In the genomic region with DNA sequence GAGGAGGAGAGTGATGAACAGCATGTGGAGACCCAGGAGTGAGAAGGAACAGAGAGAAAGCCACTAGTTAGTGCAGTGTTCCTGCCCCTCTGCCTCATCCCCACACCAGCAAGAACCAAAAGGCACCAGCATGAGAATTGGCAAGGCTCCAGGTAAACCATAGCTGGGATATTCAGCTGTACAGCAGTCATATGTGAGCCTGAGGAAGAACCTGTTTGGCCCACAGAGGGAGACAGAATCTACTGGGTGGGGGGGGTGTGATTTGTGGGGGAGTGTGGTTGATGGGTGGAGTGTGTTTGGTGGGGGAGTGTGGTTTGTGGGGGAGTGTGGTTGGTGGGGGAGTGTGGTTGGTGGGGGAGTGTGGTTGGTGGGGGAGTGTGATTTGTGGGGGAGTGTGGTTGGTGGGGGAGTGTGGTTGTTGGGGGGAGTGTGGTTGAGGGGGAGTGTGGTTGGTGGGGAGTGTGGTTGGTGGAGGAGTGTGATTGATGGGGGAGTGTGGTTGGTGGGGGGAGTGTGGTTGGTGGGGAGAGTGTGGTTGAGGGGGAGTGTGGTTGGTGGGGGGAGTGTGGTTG, we compare ENCODE assay signal across 11 cellular contexts. TPM values are rescaled to one million over a fixed set of nuclear protein-coding genes. Genes with fewer than 3 reads are reported as not detected.
A peak's percentile ranks its signal among the peaks of the same experiment; 100 is the strongest.
DNase-seq lines count a peak whose midpoint lies in the region; ATAC-seq, FAIRE-seq and TF ChIP-seq lines count a peak whose summit lies in the region.
"Had no signal": no experiment of that assay in that cellular context is flagged by ENCODE, and none has a peak within 500 bp of the region (broad histone marks: within the 10 kb centered on the region; RNA-seq: fewer than 3 reads in every experiment).

No MANE protein-coding gene starts in this region.

- H3K9ac ChIP-seq in keratinocyte (ENCODE audit: control insufficient read depth, extremely low read depth, insufficient read depth, low read length), result peak overlapping the region; percentile 35

- TF ChIP-seq CTCF in keratinocyte (optimal IDR thresholded peaks at IDR 0.05 in 1 of 3, IDR thresholded peaks at IDR 0.05 in 1 of 3, conservative IDR thresholded peaks at IDR 0.05 in 1 of 3; ENCODE audit: extremely low read depth in 1 of 3, insufficient read depth in 2 of 3, low read length in 3 of 3) (peak in 1 of 3 experiments; percentile 40), psoas muscle (IDR thresholded peaks at IDR 0.05) (no peak)

- H3K27me3 Mint-ChIP-seq in CD4-positive, alpha-beta memory T cell, result no peaks in the 10 kb centered on the region
- H3K27me3 Mint-ChIP-seq: activated B cell treated with CpG ODN at 0.5 μM for 24 hours had no signal

- H2AFZ ChIP-seq in keratinocyte (ENCODE audit: control insufficient read depth, low read length), result no peak overlapping the region

- POLR2A ChIA-PET in CD4-positive, alpha-beta memory T cell (lab: Charles Lee; ENCODE audit: partially characterized antibody), result no interaction called here

- H3K4me1 Mint-ChIP-seq in CD4-positive, alpha-beta memory T cell, result peaks cover 34 to 70% (median 49%) of the 10 kb centered on the region in 4 donors

- peaks cover 21 to 32% of the 10 kb centered on the region in 2 donors for H3K36me3 Mint-ChIP-seq in CD4-positive, alpha-beta memory T cell

- FAIRE-seq in keratinocyte (lab: Jason Lieb, UNC), result peak; percentile 92
- FAIRE-seq: small intestine had no signal

- H3K4me3 Mint-ChIP-seq in CD4-positive, alpha-beta memory T cell, result peak overlapping the region in 2 of 8 donors; percentile 2 to 13
- H3K4me3 Mint-ChIP-seq: activated B cell treated with CpG ODN at 0.5 μM for 24 hours had no signal

- no peak overlapping the region for H3K27ac ChIP-seq in CD4-positive, alpha-beta memory T cell (ENCODE audit: low read depth, low read length)
- peak overlapping the region; percentile 76 for H3K27ac ChIP-seq in keratinocyte (ENCODE audit: control insufficient read depth, insufficient read depth, low read length)
- H3K27ac ChIP-seq in psoas muscle, result no peak overlapping the region

- H3K27ac Mint-ChIP-seq in CD4-positive, alpha-beta memory T cell, result peak overlapping the region; percentile 19 to 86 (median 68)
- H3K27ac Mint-ChIP-seq: activated B cell treated with CpG ODN at 0.5 μM for 24 hours had no signal

- DNase-seq in CD4-positive, alpha-beta memory T cell, result peak; percentile 30 to 70 (median 43)
- peak; percentile 34 for DNase-seq in HuH-7 (ENCODE audit: low spot score)
- peak; percentile 53 for DNase-seq in amniotic epithelial cell (ENCODE audit: low read depth)
- no peak for DNase-seq in keratinocyte (ENCODE audit: low read depth, low spot score)
- DNase-seq in psoas muscle, result no peak
- DNase-seq in NCI-H2107 (lab: John Stamatoyannopoulos, UW), result no peak
- no peak for DNase-seq in stimulated activated CD4-positive, alpha-beta T cell treated with anti-CD3 and anti-CD28 coated beads, Interleukin-2, amount 100 ng/mL, for 24 hours
- DNase-seq: activated B cell treated with CpG ODN at 0.5 μM for 24 hours, hippocampal formation, small intestine had no signal

- H3K9me3 Mint-ChIP-seq in CD4-positive, alpha-beta memory T cell, result peaks cover 0 to 7% (median 3%) of the 10 kb centered on the region in 8 donors
- H3K9me3 Mint-ChIP-seq: activated B cell treated with CpG ODN at 0.5 μM for 24 hours had no signal

- dilution Hi-C loops in keratinocyte (cut with MboI; ENCODE audit: extremely low pct_ligation_motif_present, low sequenced_read_pairs), result no loop called here

- no peaks in the 10 kb centered on the region for H4K20me1 ChIP-seq in keratinocyte (ENCODE audit: control insufficient read depth, extremely low read depth, insufficient read depth, low read length)

- CTCF ChIA-PET in CD4-positive, alpha-beta memory T cell (lab: Charles Lee; ENCODE audit: partially characterized antibody), result no interaction called here

- peaks cover 2% of the 10 kb centered on the region for H3K9me1 ChIP-seq in keratinocyte (ENCODE audit: control insufficient read depth, extremely low read depth, insufficient read depth, low read length)

- intact Hi-C loops in CD4-positive, alpha-beta memory T cell (cut with micrococcal nuclease), result no loop called here
- intact Hi-C loops in psoas muscle (cut with DNase I), result no loop called here

- no peak overlapping the region for H3K4me3 ChIP-seq in CD4-positive, alpha-beta memory T cell (ENCODE audit: low read length in 2 of 2)
- H3K4me3 ChIP-seq in keratinocyte (ENCODE audit: control insufficient read depth in 2 of 3, extremely low read depth in 1 of 3, insufficient read depth in 2 of 3, low read depth in 1 of 3, low read length in 3 of 3) (no peak overlapping the region), psoas muscle (no peak overlapping the region)

- no peaks in the 10 kb centered on the region for H3K36me3 ChIP-seq in CD4-positive, alpha-beta memory T cell (ENCODE audit: insufficient read depth, low read length)
- H3K36me3 ChIP-seq in keratinocyte (ENCODE audit: control insufficient read depth in 2 of 2, extremely low read depth in 1 of 2, insufficient read depth in 2 of 2, low read length in 2 of 2), result peaks cover 1 to 9% of the 10 kb centered on the region in 2 experiments
- no peaks in the 10 kb centered on the region for H3K36me3 ChIP-seq in psoas muscle (ENCODE audit: insufficient read depth in 1 of 2, low read depth in 1 of 2)

- ATAC-seq in psoas muscle (no peak), GM19397 (IDR thresholded peaks at IDR 0.05; ENCODE audit: unreplicated experiment) (no peak)

- peaks cover 45% of the 10 kb centered on the region for H3K79me2 ChIP-seq in keratinocyte (ENCODE audit: control insufficient read depth, insufficient read depth, low read length)

- H3K4me1 ChIP-seq in CD4-positive, alpha-beta memory T cell (ENCODE audit: insufficient read depth, low read length), result peaks cover 18% of the 10 kb centered on the region
- H3K4me1 ChIP-seq in keratinocyte (ENCODE audit: control insufficient read depth, extremely low read depth, insufficient read depth, low read length), result peaks cover 83% of the 10 kb centered on the region
- H3K4me1 ChIP-seq in psoas muscle, result peaks cover 9% of the 10 kb centered on the region

- peak overlapping the region; percentile 67 for H3K4me2 ChIP-seq in keratinocyte (ENCODE audit: control insufficient read depth, extremely low read depth, insufficient read depth, low read depth, low read length)

- no peaks in the 10 kb centered on the region for H3K9me3 ChIP-seq in CD4-positive, alpha-beta memory T cell (ENCODE audit: control insufficient read depth in 1 of 2, low read length in 2 of 2)
- H3K9me3 ChIP-seq in keratinocyte (ENCODE audit: control insufficient read depth, low read depth, low read length), result no peaks in the 10 kb centered on the region
- H3K9me3 ChIP-seq in psoas muscle, result no peaks in the 10 kb centered on the region

- no peaks in the 10 kb centered on the region for H3K27me3 ChIP-seq in CD4-positive, alpha-beta memory T cell (ENCODE audit: insufficient read depth, low read length)
- no peaks in the 10 kb centered on the region for H3K27me3 ChIP-seq in keratinocyte (ENCODE audit: control insufficient read depth, extremely low read depth, insufficient read depth, low read length)
- no peaks in the 10 kb centered on the region for H3K27me3 ChIP-seq in psoas muscle (ENCODE audit: insufficient read depth in 3 of 3, low read length in 2 of 3)

RNA-seq across cellular contexts. Expression of gene MINK1, which starts 19.4 kb away (rescaled TPM):
- total RNA-seq in CD4-positive, alpha-beta memory T cell, result 100 to 1,000 TPM; 134 to 139 TPM
- polyA plus RNA-seq in CD4-positive, alpha-beta memory T cell, result 10 to 100 TPM in 1 of 2 donors, 1 to 10 TPM in 1; 4.3 to 43.6 TPM
- polyA plus RNA-seq in keratinocyte, result 82.8 to 101 TPM (median 93.7 TPM) in 3 replicates
- 113 TPM for polyA plus RNA-seq in keratinocyte (2011; ENCODE audit: low read depth)
- polyA plus RNA-seq in keratinocyte (2011; cell fraction: cytosol; rRNA removed), result 60.9 and 66.3 TPM in 2 replicates
- polyA plus RNA-seq in keratinocyte (2011; cell fraction: nucleus; rRNA removed), result 451 and 562 TPM in 2 replicates
- 92.2 and 154 TPM in 2 replicates for polyA plus RNA-seq in keratinocyte (2012; ENCODE audit: low replicate concordance)
- 137 to 232 TPM (median 209 TPM) in 3 replicates for polyA minus RNA-seq in keratinocyte
- polyA minus RNA-seq in keratinocyte (2011; cell fraction: cytosol; rRNA and poly(A)+ RNA removed), result 63.5 TPM
- polyA minus RNA-seq in keratinocyte (2011; cell fraction: nucleus; rRNA and poly(A)+ RNA removed), result 113 and 158 TPM in 2 replicates
- total RNA-seq in psoas muscle, result 10 to 100 TPM; 15.8 to 23.8 (median 20.8) TPM
- 10 to 100 TPM in 2 of 3 donors, 1 to 10 TPM in 1; 8.9 to 19.2 (median 14.2) TPM for polyA plus RNA-seq in psoas muscle

RNA-seq across cellular contexts. Expression of gene PLD2, which starts 45.6 kb away (rescaled TPM):
- 10 to 100 TPM; 30.8 to 37.5 TPM for total RNA-seq in CD4-positive, alpha-beta memory T cell
- polyA plus RNA-seq in CD4-positive, alpha-beta memory T cell, result 1 to 10 TPM; 1.9 to 5.0 TPM
- polyA plus RNA-seq in keratinocyte (27.9 to 48.6 TPM (median 33.3 TPM) in 3 replicates), psoas muscle (1 to 10 TPM; 2.4 to 4.2 (median 3.0) TPM)
- 95.5 TPM for polyA plus RNA-seq in keratinocyte (2011; ENCODE audit: low read depth)
- polyA plus RNA-seq in keratinocyte (2011; cell fraction: cytosol; rRNA removed), result 14.8 and 22.0 TPM in 2 replicates
- 88.1 and 92.1 TPM in 2 replicates for polyA plus RNA-seq in keratinocyte (2011; cell fraction: nucleus; rRNA removed)
- 25.4 and 50.3 TPM in 2 replicates for polyA plus RNA-seq in keratinocyte (2012; ENCODE audit: low replicate concordance)
- polyA minus RNA-seq in keratinocyte, result 46.1 to 62.1 TPM (median 51.1 TPM) in 3 replicates
- polyA minus RNA-seq in keratinocyte (2011; cell fraction: cytosol; rRNA and poly(A)+ RNA removed), result 33.8 TPM
- 40.4 and 48.3 TPM in 2 replicates for polyA minus RNA-seq in keratinocyte (2011; cell fraction: nucleus; rRNA and poly(A)+ RNA removed)
- total RNA-seq in psoas muscle, result 1 to 10 TPM; 3.7 to 7.5 (median 4.3) TPM

RNA-seq across cellular contexts. Expression of gene C17orf107, which starts 46.7 kb away (rescaled TPM):
- 1 to 10 TPM; 4.3 to 5.0 TPM for total RNA-seq in CD4-positive, alpha-beta memory T cell
- under 1 TPM; 0.50 to 0.68 TPM for polyA plus RNA-seq in CD4-positive, alpha-beta memory T cell
- polyA plus RNA-seq in keratinocyte, result 0.31 to 0.68 TPM (median 0.33 TPM) in 3 replicates
- polyA plus RNA-seq in keratinocyte (2011; ENCODE audit: low read depth), result 0.51 TPM
- 0.09 and 0.17 TPM in 2 replicates for polyA plus RNA-seq in keratinocyte (2011; cell fraction: cytosol; rRNA removed)
- 2.0 and 3.3 TPM in 2 replicates for polyA plus RNA-seq in keratinocyte (2011; cell fraction: nucleus; rRNA removed)
- 0.30 and 1.4 TPM in 2 replicates for polyA plus RNA-seq in keratinocyte (2012; ENCODE audit: low replicate concordance)
- polyA minus RNA-seq in keratinocyte, result 0.26 to 0.89 TPM (median 0.83 TPM) in 3 replicates
- polyA minus RNA-seq in keratinocyte (2011; cell fraction: cytosol; rRNA and poly(A)+ RNA removed), result not detected
- 2.8 and 3.9 TPM in 2 replicates for polyA minus RNA-seq in keratinocyte (2011; cell fraction: nucleus; rRNA and poly(A)+ RNA removed)
- under 1 TPM in 2 of 4 donors, not detected in 2; 0.20 to 0.30 TPM for total RNA-seq in psoas muscle
- polyA plus RNA-seq in psoas muscle, result under 1 TPM; 0.01 to 0.10 (median 0.03) TPM

RNA-seq across cellular contexts. Expression of gene CHRNE, which starts 50.3 kb away (rescaled TPM):
- 1 to 10 TPM in 1 of 2 experiments, under 1 TPM in 1; 0.64 to 1.3 TPM for total RNA-seq in CD4-positive, alpha-beta memory T cell
- polyA plus RNA-seq in CD4-positive, alpha-beta memory T cell, result under 1 TPM; 0.08 to 0.21 TPM
- 0.02 to 0.04 TPM in 2 of 3 replicates, not detected in the other for polyA plus RNA-seq in keratinocyte
- not detected for polyA plus RNA-seq in keratinocyte (2011; ENCODE audit: low read depth)
- polyA plus RNA-seq in keratinocyte (2011; cell fraction: cytosol; rRNA removed), result not detected in 2 replicates
- polyA plus RNA-seq in keratinocyte (2011; cell fraction: nucleus; rRNA removed), result 0.07 and 0.24 TPM in 2 replicates
- polyA plus RNA-seq in keratinocyte (2012; ENCODE audit: low replicate concordance), result 0.17 and 0.65 TPM in 2 replicates
- polyA minus RNA-seq in keratinocyte, result 0.16 TPM in 1 of 3 replicates, not detected in the others
- polyA minus RNA-seq in keratinocyte (2011; cell fraction: cytosol; rRNA and poly(A)+ RNA removed), result not detected
- not detected in 2 replicates for polyA minus RNA-seq in keratinocyte (2011; cell fraction: nucleus; rRNA and poly(A)+ RNA removed)
- total RNA-seq in psoas muscle, result 1 to 10 TPM in 1 of 4 donors, under 1 TPM in 3; 0.19 to 1.1 (median 0.28) TPM
- under 1 TPM; 0.16 to 0.70 (median 0.56) TPM for polyA plus RNA-seq in psoas muscle

Comparison
In these comparisons a context has a peak if more than half of its experiments do, and no peak if none do; other contexts are left out.
1. DNase-seq: peak in CD4-positive, alpha-beta memory T cell (5 of 5), HuH-7 (single experiment) and amniotic epithelial cell (single experiment); none in keratinocyte (single experiment), psoas muscle (0 of 2), NCI-H2107 (single experiment) and stimulated activated CD4-positive, alpha-beta T cell treated with anti-CD3 and anti-CD28 coated beads, Interleukin-2, amount 100 ng/mL, for 24 hours (0 of 2).